ENCODE assay signal across 15 cellular contexts in genomic region chr7:11625669-11626068, GRCh38.
A peak's percentile ranks its signal among the peaks of the same experiment; 100 is the strongest.
DNase-seq lines count a peak whose midpoint lies in the region; ATAC-seq and TF ChIP-seq lines count a peak whose summit lies in the region.
"Had no signal": no experiment of that assay in that cellular context is flagged by ENCODE, and none has a peak within 500 bp of the region (broad histone marks: within the 10 kb centered on the region; RNA-seq: fewer than 3 reads in every experiment).

No MANE protein-coding gene starts in this region.

- no peaks in the 10 kb centered on the region for H3K9me3 ChIP-seq in iPS-18a (ENCODE audit: control insufficient read depth, low read depth, low read length)
- no peaks in the 10 kb centered on the region for H3K9me3 ChIP-seq in gastrocnemius medialis

- H3K27me3 ChIP-seq in iPS-18a (ENCODE audit: control insufficient read depth, insufficient read depth, low read length), result no peaks in the 10 kb centered on the region
- no peaks in the 10 kb centered on the region for H3K27me3 ChIP-seq in gastrocnemius medialis

- in situ Hi-C loops in gastrocnemius medialis (cut with MboI; ENCODE audit: low sequenced_read_pairs in 4 of 4), result no loop called here

- H3K9ac ChIP-seq in iPS-18a (ENCODE audit: low read length), result no peak overlapping the region

- DNase-seq in LHCN-M2 (ENCODE audit: low read depth), result peak; percentile 1
- DNase-seq in dermis blood vessel endothelial cell, result peak; percentile 97
- no peak for DNase-seq in gastrocnemius medialis
- DNase-seq in NCI-H524 (lab: John Stamatoyannopoulos, UW), result no peak
- DNase-seq in NCI-H82 (lab: John Stamatoyannopoulos, UW), result no peak
- DNase-seq: activated CD4-positive, CD25-positive, alpha-beta regulatory T cell; AML-193; amniotic stem cell; NCI-H1105 treated with DMSO at 0.1 percent for 48 hours; SHP77; T-helper 17 cell had no signal

- TF ChIP-seq POLR2A in gastrocnemius medialis (IDR thresholded peaks at IDR 0.05), result no peak

- intact Hi-C loops in gastrocnemius medialis (cut with DNase I; ENCODE audit: low total_unique reads), result no loop called here

- no peak overlapping the region for H3K4me3 ChIP-seq in iPS-18a (ENCODE audit: low read length)
- H3K4me3 ChIP-seq in gastrocnemius medialis, result no peak overlapping the region
- H3K4me3 ChIP-seq: K562 had no signal

- no peaks in the 10 kb centered on the region for H3K36me3 ChIP-seq in iPS-18a (ENCODE audit: control insufficient read depth, low read depth, low read length)
- H3K36me3 ChIP-seq in gastrocnemius medialis, result no peaks in the 10 kb centered on the region

- H3K27ac ChIP-seq in iPS-18a (ENCODE audit: low read length) (peak overlapping the region; percentile 47), gastrocnemius medialis (peak overlapping the region in 2 of 4 donors; percentile 20 to 25)

- no peak for TF ChIP-seq CTCF in gastrocnemius medialis (IDR thresholded peaks at IDR 0.05 in 4 of 5, conservative IDR thresholded peaks at IDR 0.05 in 1 of 5)

- peaks cover 12% of the 10 kb centered on the region for H3K4me1 ChIP-seq in iPS-18a (ENCODE audit: control insufficient read depth, low read depth, low read length)
- H3K4me1 ChIP-seq in gastrocnemius medialis, result no peaks in the 10 kb centered on the region

- peak; percentile 52 to 55 for ATAC-seq in gastrocnemius medialis
- ATAC-seq in GM21528 (IDR thresholded peaks at IDR 0.05; ENCODE audit: low FRiP score, unreplicated experiment), result no peak
- ATAC-seq in HG03521 (IDR thresholded peaks at IDR 0.05; ENCODE audit: unreplicated experiment), result no peak
- ATAC-seq: K562, T-helper 17 cell had no signal

Comparison
In these comparisons a context has a peak if more than half of its experiments do, and no peak if none do; other contexts are left out.
1. DNase-seq: peak in LHCN-M2 (single experiment) and dermis blood vessel endothelial cell (single experiment); none in gastrocnemius medialis (0 of 2), NCI-H524 (0 of 2) and NCI-H82 (single experiment).
2. ATAC-seq: peak in gastrocnemius medialis (2 of 2); none in GM21528 (single experiment) and HG03521 (single experiment).